In the genomic region with DNA sequence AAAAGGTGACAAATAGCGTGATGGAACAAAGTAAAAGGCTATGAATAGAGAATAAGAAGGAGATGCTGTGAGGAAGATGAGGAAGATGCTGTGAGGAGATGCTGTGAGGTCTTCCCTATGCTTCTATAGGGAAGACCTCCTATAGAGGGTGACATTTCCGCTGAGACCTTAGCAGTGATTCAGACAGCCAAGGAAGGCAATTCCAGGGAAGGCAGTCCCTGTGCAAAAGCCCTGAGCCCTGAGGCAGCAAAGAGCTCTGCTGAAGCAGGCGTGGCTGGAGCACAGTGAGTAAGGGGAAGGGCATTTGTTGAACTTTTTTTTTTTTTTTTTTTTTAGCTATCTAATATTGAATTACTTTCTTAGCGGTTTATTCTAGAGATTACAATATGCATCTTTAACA, we compare ENCODE assay signal across 14 cellular contexts.
DNase-seq lines count a peak whose midpoint lies in the region; ATAC-seq lines count a peak whose summit lies in the region.
"Had no signal": no experiment of that assay in that cellular context is flagged by ENCODE, and none has a peak within 500 bp of the region (broad histone marks: within the 10 kb centered on the region; RNA-seq: fewer than 3 reads in every experiment).

No MANE protein-coding gene starts in this region.

- H3K79me1 ChIP-seq in neuronal stem cell (ENCODE audit: low read depth, low read length), result no peaks in the 10 kb centered on the region

- no peak for ATAC-seq in HG03342 (IDR thresholded peaks at IDR 0.05; ENCODE audit: unreplicated experiment)

- H3K36me3 ChIP-seq in adipocyte (ENCODE audit: control insufficient read depth, insufficient read depth, low read length, severe bottlenecking), result no peaks in the 10 kb centered on the region
- H3K36me3 ChIP-seq in neuronal stem cell (replicated peaks in 1 of 2; ENCODE audit: control insufficient read depth in 2 of 2, insufficient read depth in 2 of 2, low read length in 2 of 2), result no peaks in the 10 kb centered on the region
- H3K36me3 ChIP-seq: vagina had no signal

- no peak overlapping the region for H2AFZ ChIP-seq in neuronal stem cell (ENCODE audit: low read length)

- H3K27me3 ChIP-seq in adipocyte (replicated peaks; ENCODE audit: control insufficient read depth, insufficient read depth, low read length) (no peaks in the 10 kb centered on the region), neuronal stem cell (ENCODE audit: control insufficient read depth in 3 of 3, insufficient read depth in 3 of 3, low read depth in 1 of 3, low read length in 3 of 3) (no peaks in the 10 kb centered on the region)
- H3K27me3 ChIP-seq: vagina had no signal

- H3K4me1 Mint-ChIP-seq in T-helper 2 cell treated with Interferon-gamma antibody and Interleukin-4, amounts not matched to agents 5 μg/mL and 100 μg/mL, for 36 hours (ENCODE audit: low read depth), result peaks cover 38% of the 10 kb centered on the region

- H3K18ac ChIP-seq in neuronal stem cell (ENCODE audit: low read length), result no peak overlapping the region

- no peak overlapping the region for H3K23ac ChIP-seq in neuronal stem cell (ENCODE audit: low read depth, low read length, poor library complexity)

- no peak overlapping the region for H2BK5ac ChIP-seq in neuronal stem cell (ENCODE audit: low read length)

- H3K9me3 ChIP-seq in adipocyte (ENCODE audit: control insufficient read depth, low read length), result no peaks in the 10 kb centered on the region
- no peaks in the 10 kb centered on the region for H3K9me3 ChIP-seq in neuronal stem cell (replicated peaks in 1 of 2; ENCODE audit: control insufficient read depth in 2 of 2, insufficient read depth in 1 of 2, low read depth in 1 of 2, low read length in 2 of 2)
- H3K9me3 ChIP-seq: vagina had no signal

- H3K4me3 Mint-ChIP-seq in T-helper 2 cell treated with Interferon-gamma antibody and Interleukin-4, amounts not matched to agents 5 μg/mL and 100 μg/mL, for 36 hours, result no peak overlapping the region
- H3K4me3 Mint-ChIP-seq: memory B cell had no signal

- WGBS in neuronal stem cell (ENCODE audit: extremely low coverage in 2 of 2, insufficient read length in 2 of 2, insufficient replicate concordance in 1 of 2), 2 donors, result no CpG with 5 or more reads among the region's 4 CpGs

- no peaks in the 10 kb centered on the region for H3K9me3 Mint-ChIP-seq in T-helper 2 cell treated with Interferon-gamma antibody and Interleukin-4, amounts not matched to agents 5 μg/mL and 100 μg/mL, for 36 hours
- H3K9me3 Mint-ChIP-seq: memory B cell had no signal

- H2BK12ac ChIP-seq in neuronal stem cell (ENCODE audit: low read length), result no peak overlapping the region

- H3K4me2 ChIP-seq in neuronal stem cell (ENCODE audit: insufficient read depth, low read length, poor library complexity, severe bottlenecking), result no peak overlapping the region

- H3K27ac Mint-ChIP-seq in T-helper 2 cell treated with Interferon-gamma antibody and Interleukin-4, amounts not matched to agents 5 μg/mL and 100 μg/mL, for 36 hours, result no peak overlapping the region
- H3K27ac Mint-ChIP-seq: memory B cell had no signal

- H3K9ac ChIP-seq in adipocyte (ENCODE audit: low read length) (no peak overlapping the region), neuronal stem cell (ENCODE audit: low read depth, low read length, poor library complexity) (no peak overlapping the region)

- peaks cover 21% of the 10 kb centered on the region for H3K36me3 Mint-ChIP-seq in T-helper 2 cell treated with Interferon-gamma antibody and Interleukin-4, amounts not matched to agents 5 μg/mL and 100 μg/mL, for 36 hours (ENCODE audit: low read depth)

- no peak overlapping the region for H4K8ac ChIP-seq in neuronal stem cell (ENCODE audit: low read depth, low read length)

- no peak overlapping the region for H2BK120ac ChIP-seq in neuronal stem cell (ENCODE audit: low read depth, low read length)

- H3K27ac ChIP-seq in neuronal stem cell (replicated peaks; ENCODE audit: low read length), result no peak overlapping the region
- H3K27ac ChIP-seq: vagina had no signal

- H4K91ac ChIP-seq in neuronal stem cell (ENCODE audit: low read depth, low read length, poor library complexity), result no peak overlapping the region

- no peaks in the 10 kb centered on the region for H3K27me3 Mint-ChIP-seq in T-helper 2 cell treated with Interferon-gamma antibody and Interleukin-4, amounts not matched to agents 5 μg/mL and 100 μg/mL, for 36 hours (ENCODE audit: low read depth)
- H3K27me3 Mint-ChIP-seq: memory B cell had no signal

- no peak overlapping the region for H2BK15ac ChIP-seq in neuronal stem cell (ENCODE audit: low read length)

- peak; percentile 81 for DNase-seq in AG20443 (ENCODE audit: low spot score)
- DNase-seq in HK-2 (ENCODE audit: unreplicated experiment), result peak; percentile 49
- peak; percentile 94 for DNase-seq in adipocyte (ENCODE audit: low read depth)
- peak; percentile 61 for DNase-seq in iPS-NIHi7 (ENCODE audit: extremely low spot score)
- DNase-seq in T-helper 2 cell treated with Interferon-gamma antibody and Interleukin-4, amounts not matched to agents 5 μg/mL and 100 μg/mL, for 36 hours (ENCODE audit: low spot score), result no peak
- DNase-seq in neuronal stem cell (ENCODE audit: low spot score), result no peak
- no peak for DNase-seq in cerebellum (ENCODE audit: low spot score)
- DNase-seq: activated CD8-positive, alpha-beta memory T cell treated with anti-CD3 and anti-CD28 coated beads, Interleukin-2, amount 50 U/mL, for 48 hours; glutamatergic neuron; NCI-H748 treated with DMSO at 0.1 percent for 48 hours; T-helper 9 cell had no signal

- H3K4ac ChIP-seq in neuronal stem cell (ENCODE audit: low read length), result no peak overlapping the region

- H3K4me3 ChIP-seq in adipocyte (ENCODE audit: low read length) (no peak overlapping the region), neuronal stem cell (ENCODE audit: low read length in 2 of 2) (no peak overlapping the region)
- H3K4me3 ChIP-seq: vagina had no signal

- no peak overlapping the region for H2AK5ac ChIP-seq in neuronal stem cell (ENCODE audit: low read depth, low read length)

- H3K14ac ChIP-seq in neuronal stem cell (ENCODE audit: low read length), result no peak overlapping the region

- H3K4me1 ChIP-seq in adipocyte (ENCODE audit: control insufficient read depth, insufficient read depth, low read length) (peaks cover 9% of the 10 kb centered on the region), neuronal stem cell (ENCODE audit: control insufficient read depth in 2 of 2, insufficient read depth in 1 of 2, low read depth in 1 of 2, low read length in 2 of 2) (no peaks in the 10 kb centered on the region)

Comparison
In these comparisons a context has a peak if more than half of its experiments do, and no peak if none do; other contexts are left out.
1. DNase-seq: peak in AG20443 (single experiment), HK-2 (single experiment), adipocyte (single experiment) and iPS-NIHi7 (single experiment); none in T-helper 2 cell treated with Interferon-gamma antibody and Interleukin-4, amounts not matched to agents 5 μg/mL and 100 μg/mL, for 36 hours (single experiment), neuronal stem cell (single experiment) and cerebellum (single experiment).